ENCODE assay signal across 8 cellular contexts in the genomic region with DNA sequence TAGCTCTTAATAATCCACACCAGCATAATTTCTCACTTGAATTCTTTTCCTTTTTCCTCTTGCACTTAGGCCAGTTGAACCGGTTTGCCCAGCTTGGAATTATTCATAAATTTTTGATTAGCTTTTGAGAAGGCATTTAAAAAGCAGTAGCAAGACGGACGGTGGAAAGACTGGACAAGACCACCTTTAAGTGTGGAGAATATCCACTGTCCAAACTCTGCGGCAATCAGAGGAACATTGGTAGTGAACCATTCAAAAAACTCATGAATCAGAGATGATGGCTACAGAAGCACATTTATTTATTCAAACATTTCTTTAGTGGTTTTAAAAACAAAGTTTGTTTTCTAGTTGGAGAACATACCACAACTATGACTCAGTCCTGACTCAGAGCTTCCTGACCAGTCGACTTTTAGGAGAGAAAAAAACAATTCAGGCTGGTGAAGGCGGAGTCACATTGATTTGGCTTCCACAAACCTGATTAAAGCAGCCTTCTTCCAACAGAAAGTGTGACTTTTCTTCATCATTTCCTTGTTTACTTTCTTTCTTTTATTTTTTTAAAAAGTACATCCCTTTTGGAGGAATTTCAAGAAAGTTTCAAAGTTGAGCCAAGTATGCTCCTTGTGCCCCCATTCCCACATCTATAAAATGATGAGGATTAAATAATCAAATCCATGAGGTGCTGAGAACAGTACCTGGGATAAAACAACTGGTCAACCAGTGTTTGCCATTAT.
DNase-seq lines count a peak whose midpoint lies in the region; ATAC-seq and TF ChIP-seq lines count a peak whose summit lies in the region.

No MANE protein-coding gene starts in this region.

- no peaks in the 10 kb centered on the region for H4K20me1 ChIP-seq in SK-N-SH (ENCODE audit: insufficient read depth)

- CTCF ChIA-PET in SK-N-SH (lab: Yijun Ruan, JAX): interaction anchor here (0.7 kb wide), 1 partner anchor 987 kb away, joined by 3 read pairs; no protein-coding TSS in a partner anchor

- WGBS in SK-N-SH (ENCODE audit: low lambda C conversion rate): 17% methylated on average over 6 of the region's 6 CpGs

- peak; percentile 29 for DNase-seq in activated naive CD4-positive, alpha-beta T cell treated with Interleukin-2 at 50 U/mL for 16 hours
- no peak for DNase-seq in activated naive CD4-positive, alpha-beta T cell treated with anti-CD3 and anti-CD28 coated beads, Interleukin-2, amount 50 U/mL, for 16 hours
- DNase-seq in SK-N-SH (no peak), dermis microvascular lymphatic vessel endothelial cell (ENCODE audit: low read depth in 2 of 2) (peak; percentile 92 to 100), lung microvascular endothelial cell (ENCODE audit: low read depth in 2 of 2) (peak; percentile 96 to 98), DMS114 treated with DMSO at 0.1 percent for 48 hours (lab: John Stamatoyannopoulos, UW; ENCODE audit: unreplicated experiment) (no peak), C1 segment of cervical spinal cord (lab: John Stamatoyannopoulos, UW) (no peak)

- H3K9me3 ChIP-seq in SK-N-SH: 0 out of 2 replicates have a peak, but pooled peaks cover 8% of the 10 kb centered on the region

- ATAC-seq in GM21423 (IDR thresholded peaks at IDR 0.05; ENCODE audit: unreplicated experiment): no peak

- H3K4me3 ChIP-seq in SK-N-SH (ENCODE audit: low read depth in 2 of 2, low read length in 1 of 2): no peak overlapping the region

- peaks cover 0 to 7% of the 10 kb centered on the region in 2 experiments; a peak in 3 of 4 replicates for H3K4me1 ChIP-seq in SK-N-SH (ENCODE audit: control insufficient read depth in 1 of 2, insufficient read depth in 2 of 2, low read depth in 1 of 2, low read length in 1 of 2)

- H3K4me2 ChIP-seq in SK-N-SH: peak overlapping the region; percentile 41; the same call in 1 of the 2 replicates

- no peaks in the 10 kb centered on the region for H3K9me2 ChIP-seq in SK-N-SH

- H2AFZ ChIP-seq in SK-N-SH (ENCODE audit: low read depth): peak overlapping the region; percentile 73

- POLR2A ChIA-PET in SK-N-SH (lab: Yijun Ruan, JAX): interaction anchor here (0.6 kb wide), 1 partner anchor 372 kb away, joined by 3 read pairs; no protein-coding TSS in a partner anchor

- H3F3A ChIP-seq in SK-N-SH (replicated peaks; ENCODE audit: insufficient read depth): peaks cover 24% of the 10 kb centered on the region

- peak in 1 of 2 experiments; percentile 70; a peak in 2 of 4 replicates for TF ChIP-seq EP300 in SK-N-SH (IDR thresholded peaks at IDR 0.05; ENCODE audit: borderline replicate concordance in 1 of 2, low read depth in 1 of 2, low read length in 1 of 2)

- H3K79me2 ChIP-seq in SK-N-SH (ENCODE audit: insufficient read depth): no peaks in the 10 kb centered on the region

- no peaks in the 10 kb centered on the region for H3K27me3 ChIP-seq in SK-N-SH (ENCODE audit: insufficient read depth)

- no peak for TF ChIP-seq RAD21 in SK-N-SH (IDR thresholded peaks at IDR 0.05; ENCODE audit: low read length)

- H3K36me3 ChIP-seq in SK-N-SH (replicated peaks in 1 of 2; ENCODE audit: control insufficient read depth in 1 of 2, insufficient read depth in 2 of 2, low read length in 1 of 2): no peaks in the 10 kb centered on the region

- H3K27ac ChIP-seq in SK-N-SH (ENCODE audit: low read depth in 2 of 2, low read length in 1 of 2): peak overlapping the region; percentile 88 to 90; a peak in 3 of 4 replicates

- no peak for TF ChIP-seq CTCF in SK-N-SH (IDR thresholded peaks at IDR 0.05)

- peak overlapping the region; percentile 42; the same call in 1 of the 2 replicates for H3K9ac ChIP-seq in SK-N-SH

TF ChIP-seq in SK-N-SH, 30 proteins besides CTCF, POLR2A, EP300 and RAD21 (continues in another document):
- TF ChIP-seq, protein P1, sequence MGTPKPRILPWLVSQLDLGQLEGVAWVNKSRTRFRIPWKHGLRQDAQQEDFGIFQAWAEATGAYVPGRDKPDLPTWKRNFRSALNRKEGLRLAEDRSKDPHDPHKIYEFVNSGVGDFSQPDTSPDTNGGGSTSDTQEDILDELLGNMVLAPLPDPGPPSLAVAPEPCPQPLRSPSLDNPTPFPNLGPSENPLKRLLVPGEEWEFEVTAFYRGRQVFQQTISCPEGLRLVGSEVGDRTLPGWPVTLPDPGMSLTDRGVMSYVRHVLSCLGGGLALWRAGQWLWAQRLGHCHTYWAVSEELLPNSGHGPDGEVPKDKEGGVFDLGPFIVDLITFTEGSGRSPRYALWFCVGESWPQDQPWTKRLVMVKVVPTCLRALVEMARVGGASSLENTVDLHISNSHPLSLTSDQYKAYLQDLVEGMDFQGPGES (IDR thresholded peaks at IDR 0.05; ENCODE audit: low read depth, low read length): no peak
- TF ChIP-seq, protein P2, sequence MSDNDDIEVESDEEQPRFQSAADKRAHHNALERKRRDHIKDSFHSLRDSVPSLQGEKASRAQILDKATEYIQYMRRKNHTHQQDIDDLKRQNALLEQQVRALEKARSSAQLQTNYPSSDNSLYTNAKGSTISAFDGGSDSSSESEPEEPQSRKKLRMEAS (IDR thresholded peaks at IDR 0.05; ENCODE audit: low read depth): peak; percentile 19; the same call in 1 of the 2 replicates
- TF ChIP-seq MEF2A (IDR thresholded peaks at IDR 0.05; ENCODE audit: borderline replicate concordance, low read depth) (no peak), EZH2phosphoT487 (IDR thresholded peaks at IDR 0.05; ENCODE audit: borderline replicate concordance, low read depth) (no peak), TAF1 (IDR thresholded peaks at IDR 0.05; ENCODE audit: borderline replicate concordance, low read depth, low read length) (0 out of 2 replicates have a peak, but pooled peaks have one; percentile 11), FOSL2 (IDR thresholded peaks at IDR 0.05; ENCODE audit: borderline replicate concordance, low read depth) (peak; percentile 98), NRF1 (IDR thresholded peaks at IDR 0.05; ENCODE audit: low read depth, low read length) (no peak), JUND (IDR thresholded peaks at IDR 0.05) (peak; percentile 96), GATA2 (CRISPR knock-in tag; IDR thresholded peaks at IDR 0.05) (no peak), RCOR1 (IDR thresholded peaks at IDR 0.05; ENCODE audit: low read length) (no peak), SMC3 (IDR thresholded peaks at IDR 0.05; ENCODE audit: low read depth, low read length) (no peak), FOXJ3 (CRISPR knock-in tag; IDR thresholded peaks at IDR 0.05) (no peak), SIN3A (IDR thresholded peaks at IDR 0.05; ENCODE audit: borderline replicate concordance, low read depth, low read length) (no peak), MXI1 (IDR thresholded peaks at IDR 0.05; ENCODE audit: low read depth, low read length) (no peak), FOXM1 (IDR thresholded peaks at IDR 0.05; ENCODE audit: low read depth) (no peak), CHD2 (IDR thresholded peaks at IDR 0.05; ENCODE audit: low read length, partially characterized antibody) (no peak), POLR2AphosphoS5 (IDR thresholded peaks at IDR 0.05; ENCODE audit: low read depth, low read length) (0 out of 2 replicates have a peak, but pooled peaks have one; percentile 35), NFIC (IDR thresholded peaks at IDR 0.05; ENCODE audit: borderline replicate concordance) (no peak; the same call in 1 of the 2 replicates), TEAD4 (IDR thresholded peaks at IDR 0.05; ENCODE audit: borderline replicate concordance, insufficient read depth) (peak; percentile 59; the same call in 1 of the 2 replicates), TCF12 (IDR thresholded peaks at IDR 0.05) (peak; percentile 67), YY1 (IDR thresholded peaks at IDR 0.05; ENCODE audit: low read depth) (no peak), RXRA (IDR thresholded peaks at IDR 0.05; ENCODE audit: borderline replicate concordance, low read depth) (peak; percentile 30; the same call in 1 of the 2 replicates), ELF1 (IDR thresholded peaks at IDR 0.05) (peak; percentile 23; the same call in 1 of the 2 replicates)
- TF ChIP-seq, protein P3, sequence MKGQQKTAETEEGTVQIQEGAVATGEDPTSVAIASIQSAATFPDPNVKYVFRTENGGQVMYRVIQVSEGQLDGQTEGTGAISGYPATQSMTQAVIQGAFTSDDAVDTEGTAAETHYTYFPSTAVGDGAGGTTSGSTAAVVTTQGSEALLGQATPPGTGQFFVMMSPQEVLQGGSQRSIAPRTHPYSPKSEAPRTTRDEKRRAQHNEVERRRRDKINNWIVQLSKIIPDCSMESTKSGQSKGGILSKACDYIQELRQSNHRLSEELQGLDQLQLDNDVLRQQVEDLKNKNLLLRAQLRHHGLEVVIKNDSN (IDR thresholded peaks at IDR 0.05; ENCODE audit: borderline replicate concordance, low read depth): no peak
- TF ChIP-seq, protein P4, sequence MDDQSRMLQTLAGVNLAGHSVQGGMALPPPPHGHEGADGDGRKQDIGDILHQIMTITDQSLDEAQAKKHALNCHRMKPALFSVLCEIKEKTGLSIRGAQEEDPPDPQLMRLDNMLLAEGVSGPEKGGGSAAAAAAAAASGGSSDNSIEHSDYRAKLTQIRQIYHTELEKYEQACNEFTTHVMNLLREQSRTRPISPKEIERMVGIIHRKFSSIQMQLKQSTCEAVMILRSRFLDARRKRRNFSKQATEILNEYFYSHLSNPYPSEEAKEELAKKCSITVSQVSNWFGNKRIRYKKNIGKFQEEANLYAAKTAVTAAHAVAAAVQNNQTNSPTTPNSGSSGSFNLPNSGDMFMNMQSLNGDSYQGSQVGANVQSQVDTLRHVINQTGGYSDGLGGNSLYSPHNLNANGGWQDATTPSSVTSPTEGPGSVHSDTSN (IDR thresholded peaks at IDR 0.05): peak; percentile 57
- TF ChIP-seq, protein P5, sequence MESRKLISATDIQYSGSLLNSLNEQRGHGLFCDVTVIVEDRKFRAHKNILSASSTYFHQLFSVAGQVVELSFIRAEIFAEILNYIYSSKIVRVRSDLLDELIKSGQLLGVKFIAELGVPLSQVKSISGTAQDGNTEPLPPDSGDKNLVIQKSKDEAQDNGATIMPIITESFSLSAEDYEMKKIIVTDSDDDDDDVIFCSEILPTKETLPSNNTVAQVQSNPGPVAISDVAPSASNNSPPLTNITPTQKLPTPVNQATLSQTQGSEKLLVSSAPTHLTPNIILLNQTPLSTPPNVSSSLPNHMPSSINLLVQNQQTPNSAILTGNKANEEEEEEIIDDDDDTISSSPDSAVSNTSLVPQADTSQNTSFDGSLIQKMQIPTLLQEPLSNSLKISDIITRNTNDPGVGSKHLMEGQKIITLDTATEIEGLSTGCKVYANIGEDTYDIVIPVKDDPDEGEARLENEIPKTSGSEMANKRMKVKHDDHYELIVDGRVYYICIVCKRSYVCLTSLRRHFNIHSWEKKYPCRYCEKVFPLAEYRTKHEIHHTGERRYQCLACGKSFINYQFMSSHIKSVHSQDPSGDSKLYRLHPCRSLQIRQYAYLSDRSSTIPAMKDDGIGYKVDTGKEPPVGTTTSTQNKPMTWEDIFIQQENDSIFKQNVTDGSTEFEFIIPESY (IDR thresholded peaks at IDR 0.05; ENCODE audit: borderline replicate concordance, low read depth): no peak

Comparison
In these comparisons a context has a peak if more than half of its experiments do, and no peak if none do; other contexts are left out.
1. DNase-seq: peak in activated naive CD4-positive, alpha-beta T cell treated with Interleukin-2 at 50 U/mL for 16 hours (single experiment), dermis microvascular lymphatic vessel endothelial cell (2 of 2) and lung microvascular endothelial cell (2 of 2); none in activated naive CD4-positive, alpha-beta T cell treated with anti-CD3 and anti-CD28 coated beads, Interleukin-2, amount 50 U/mL, for 16 hours (single experiment), SK-N-SH (single experiment), DMS114 treated with DMSO at 0.1 percent for 48 hours (single experiment) and C1 segment of cervical spinal cord (0 of 14).